Comparison of ENCODE assay signal across 15 cellular contexts in the genomic region with DNA sequence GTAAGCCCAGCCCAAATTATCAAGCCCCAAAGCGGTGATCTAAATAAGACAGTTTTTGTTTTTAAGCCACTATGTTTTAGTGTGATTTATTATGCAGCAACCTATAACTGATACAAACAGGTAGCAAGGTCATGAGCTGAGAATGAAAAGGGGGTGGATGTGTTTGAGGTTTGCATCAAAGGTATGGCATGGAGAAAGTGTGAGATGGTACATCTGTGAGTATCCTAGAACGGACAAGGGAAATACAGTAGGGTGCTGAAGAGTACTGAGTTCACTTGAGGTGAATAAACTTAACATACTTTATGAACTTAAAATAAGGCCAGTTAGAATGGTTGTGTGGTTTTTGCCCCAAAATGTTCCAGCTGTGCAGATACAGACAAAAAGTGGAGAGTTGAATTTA.
A peak's percentile ranks its signal among the peaks of the same experiment; 100 is the strongest.
DNase-seq lines count a peak whose midpoint lies in the region; ATAC-seq and TF ChIP-seq lines count a peak whose summit lies in the region.
"Had no signal": no experiment of that assay in that cellular context is flagged by ENCODE, and none has a peak within 500 bp of the region (broad histone marks: within the 10 kb centered on the region; RNA-seq: fewer than 3 reads in every experiment).

No MANE protein-coding gene starts in this region.

- H3K4me3 Mint-ChIP-seq in activated naive CD4-positive, alpha-beta T cell treated with anti-CD3 and anti-CD28 coated beads, Interleukin-2, amount 10 ng/mL, durations not matched to agents 7 days and 5 days: no peak overlapping the region
- peak overlapping the region in 2 of 4 donors; percentile 47 to 56 for H3K4me3 Mint-ChIP-seq in CD4-positive, CD25-positive, alpha-beta regulatory T cell
- H3K4me3 Mint-ChIP-seq in Calu3 (ENCODE audit: low read depth, unreplicated experiment): no peak overlapping the region
- no peak overlapping the region for H3K4me3 Mint-ChIP-seq in effector memory CD8-positive, alpha-beta T cell
- H3K4me3 Mint-ChIP-seq: HFFc6 had no signal

- CTCF ChIA-PET in activated naive CD4-positive, alpha-beta T cell treated with anti-CD3 and anti-CD28 coated beads, Interleukin-2, amount 10 ng/mL, durations not matched to agents 7 days and 5 days (lab: Charles Lee): interaction anchor here (0.6 kb wide), 1 partner anchor 30 kb away, joined by 3 read pairs; no protein-coding TSS in a partner anchor
- CTCF ChIA-PET in Calu3 (lab: Charles Lee): interaction anchor here (0.6 to 0.9 kb wide), 3 partner anchors 10 to 140 kb away, joined by 3 read pairs; no protein-coding TSS in a partner anchor

- ATAC-seq in activated naive CD4-positive, alpha-beta T cell treated with anti-CD3 and anti-CD28 coated beads, Interleukin-2, amount 50 U/mL, for 72 hours: no peak
- peak in 1 of 2 donors; percentile 36 for ATAC-seq in CD4-positive, CD25-positive, alpha-beta regulatory T cell (ENCODE audit: low read depth in 2 of 2)
- ATAC-seq in effector memory CD8-positive, alpha-beta T cell (replicated peaks): peak; percentile 89
- ATAC-seq: GM12878 had no signal

- peaks cover 7% of the 10 kb centered on the region for H3K4me1 ChIP-seq in CD4-positive, CD25-positive, alpha-beta regulatory T cell (ENCODE audit: control insufficient read depth, insufficient read depth, low read length, poor library complexity, severe bottlenecking)
- H3K4me1 ChIP-seq in osteoblast (ENCODE audit: insufficient read depth, low read length): no peaks in the 10 kb centered on the region
- H3K4me1 ChIP-seq: BLaER1 had no signal

- peaks cover 42% of the 10 kb centered on the region for H3K9me3 Mint-ChIP-seq in activated naive CD4-positive, alpha-beta T cell treated with anti-CD3 and anti-CD28 coated beads, Interleukin-2, amount 10 ng/mL, durations not matched to agents 7 days and 5 days
- H3K9me3 Mint-ChIP-seq in activated naive CD4-positive, alpha-beta T cell treated with anti-CD3 and anti-CD28 coated beads, Interleukin-2, amount 50 U/mL, for 72 hours: peaks cover 24 to 31% of the 10 kb centered on the region in 2 donors
- H3K9me3 Mint-ChIP-seq in CD4-positive, CD25-positive, alpha-beta regulatory T cell: peaks cover 0 to 7% (median 6%) of the 10 kb centered on the region in 7 donors
- peaks cover 10% of the 10 kb centered on the region for H3K9me3 Mint-ChIP-seq in Calu3 (ENCODE audit: low read depth, unreplicated experiment)
- H3K9me3 Mint-ChIP-seq in effector memory CD8-positive, alpha-beta T cell: peaks cover 4 to 17% of the 10 kb centered on the region in 2 donors
- H3K9me3 Mint-ChIP-seq: HFFc6 had no signal

- no peak for TF ChIP-seq POLR2A in erythroblast (IDR thresholded peaks at IDR 0.05; ENCODE audit: low read length)

- no peaks in the 10 kb centered on the region for H4K20me1 ChIP-seq in osteoblast (ENCODE audit: insufficient read depth, low read length)
- H4K20me1 ChIP-seq: BLaER1 had no signal

- peaks cover 4% of the 10 kb centered on the region for H3K36me3 ChIP-seq in CD4-positive, CD25-positive, alpha-beta regulatory T cell (ENCODE audit: control insufficient read depth, insufficient read depth, low read length)
- H3K36me3 ChIP-seq in osteoblast (ENCODE audit: insufficient read depth, low read length): no peaks in the 10 kb centered on the region
- H3K36me3 ChIP-seq: BLaER1 had no signal

- H2AFZ ChIP-seq in osteoblast (ENCODE audit: low read length): no peak overlapping the region

- H3K27ac Mint-ChIP-seq in activated naive CD4-positive, alpha-beta T cell treated with anti-CD3 and anti-CD28 coated beads, Interleukin-2, amount 10 ng/mL, durations not matched to agents 7 days and 5 days: peak overlapping the region; percentile 22
- H3K27ac Mint-ChIP-seq in activated naive CD4-positive, alpha-beta T cell treated with anti-CD3 and anti-CD28 coated beads, Interleukin-2, amount 50 U/mL, for 72 hours: no peak overlapping the region
- H3K27ac Mint-ChIP-seq in CD4-positive, CD25-positive, alpha-beta regulatory T cell: peak overlapping the region in 2 of 3 donors; percentile 51 to 88
- peak overlapping the region; percentile 25 for H3K27ac Mint-ChIP-seq in Calu3 (ENCODE audit: unreplicated experiment)
- H3K27ac Mint-ChIP-seq in effector memory CD8-positive, alpha-beta T cell: no peak overlapping the region
- H3K27ac Mint-ChIP-seq: HFFc6 had no signal

- H3K27me3 ChIP-seq in CD4-positive, CD25-positive, alpha-beta regulatory T cell (ENCODE audit: control insufficient read depth, insufficient read depth, low read length): no peaks in the 10 kb centered on the region
- no peaks in the 10 kb centered on the region for H3K27me3 ChIP-seq in osteoblast (ENCODE audit: insufficient read depth, low read length)
- H3K27me3 ChIP-seq: BLaER1 had no signal

- no TSS peak for BruUV-seq in Calu3 (replicated peaks; lab: Mats Ljungman, UMichigan)

- DNase-seq in activated naive CD4-positive, alpha-beta T cell treated with anti-CD3 and anti-CD28 coated beads, Interleukin-2, amount 10 ng/mL, durations not matched to agents 7 days and 5 days: no peak
- no peak for DNase-seq in activated naive CD4-positive, alpha-beta T cell treated with anti-CD3 and anti-CD28 coated beads, Interleukin-2, amount 50 U/mL, for 72 hours (ENCODE audit: low spot score in 2 of 2)
- no peak for DNase-seq in CD4-positive, CD25-positive, alpha-beta regulatory T cell
- no peak for DNase-seq in Calu3
- no peak for DNase-seq in effector memory CD8-positive, alpha-beta T cell
- DNase-seq in erythroblast (lab: John Stamatoyannopoulos, UW): no peak
- no peak for DNase-seq in activated CD4-positive, alpha-beta T cell treated with anti-CD3 and anti-CD28 coated beads for 48 hours
- no peak for DNase-seq in osteoblast (ENCODE audit: insufficient read length, low spot score, missing footprints)
- DNase-seq: 8988T, AML-193, COR-L47, HCEC 1CT, HFFc6 had no signal

- H3K27ac ChIP-seq in CD4-positive, CD25-positive, alpha-beta regulatory T cell (ENCODE audit: insufficient read depth, low read length, poor library complexity, severe bottlenecking): peak overlapping the region; percentile 49
- no peak overlapping the region for H3K27ac ChIP-seq in osteoblast (ENCODE audit: low read depth, low read length)
- H3K27ac ChIP-seq: BLaER1 had no signal

- H3K27me3 Mint-ChIP-seq in activated naive CD4-positive, alpha-beta T cell treated with anti-CD3 and anti-CD28 coated beads, Interleukin-2, amount 10 ng/mL, durations not matched to agents 7 days and 5 days: no peaks in the 10 kb centered on the region
- no peaks in the 10 kb centered on the region for H3K27me3 Mint-ChIP-seq in CD4-positive, CD25-positive, alpha-beta regulatory T cell
- no peaks in the 10 kb centered on the region for H3K27me3 Mint-ChIP-seq in Calu3 (ENCODE audit: unreplicated experiment)
- H3K27me3 Mint-ChIP-seq in effector memory CD8-positive, alpha-beta T cell: no peaks in the 10 kb centered on the region

- H3K9me3 ChIP-seq in CD4-positive, CD25-positive, alpha-beta regulatory T cell (ENCODE audit: control insufficient read depth in 2 of 2, low read length in 2 of 2): no peaks in the 10 kb centered on the region
- H3K9me3 ChIP-seq in osteoblast (ENCODE audit: low read depth, low read length): no peaks in the 10 kb centered on the region
- H3K9me3 ChIP-seq: BLaER1 had no signal

- intact Hi-C loops in Calu3 (cut with micrococcal nuclease; ENCODE audit: unreplicated experiment): loop anchor here (1.0 kb wide), 1 partner anchor 42 kb away; no protein-coding TSS in a partner anchor

- peak overlapping the region; percentile 66 for H3K4me3 ChIP-seq in CD4-positive, CD25-positive, alpha-beta regulatory T cell (ENCODE audit: low read depth, low read length)
- no peak overlapping the region for H3K4me3 ChIP-seq in osteoblast (ENCODE audit: insufficient read depth, low read length)
- H3K4me3 ChIP-seq: BLaER1, GM12878 had no signal

- no peak for TF ChIP-seq CTCF in Calu3 (IDR thresholded peaks at IDR 0.05; ENCODE audit: unreplicated experiment)
- no peak for TF ChIP-seq CTCF in osteoblast (IDR thresholded peaks at IDR 0.05; ENCODE audit: extremely low read depth, low read depth, low read length)

- H3K4me1 Mint-ChIP-seq in activated naive CD4-positive, alpha-beta T cell treated with anti-CD3 and anti-CD28 coated beads, Interleukin-2, amount 10 ng/mL, durations not matched to agents 7 days and 5 days: peaks cover 40% of the 10 kb centered on the region
- peaks cover 28 to 63% (median 45%) of the 10 kb centered on the region in 4 donors for H3K4me1 Mint-ChIP-seq in CD4-positive, CD25-positive, alpha-beta regulatory T cell
- H3K4me1 Mint-ChIP-seq in Calu3 (ENCODE audit: low read depth, unreplicated experiment): peaks cover 13% of the 10 kb centered on the region
- peaks cover 16 to 29% of the 10 kb centered on the region in 2 donors for H3K4me1 Mint-ChIP-seq in effector memory CD8-positive, alpha-beta T cell (ENCODE audit: low read depth in 2 of 2)

- no peak overlapping the region for H3K4me2 ChIP-seq in osteoblast (ENCODE audit: insufficient read depth, low read length)
- H3K4me2 ChIP-seq: BLaER1 had no signal

- no peaks in the 10 kb centered on the region for H3K79me2 ChIP-seq in osteoblast (ENCODE audit: insufficient read depth, low read length)

- H3K36me3 Mint-ChIP-seq in activated naive CD4-positive, alpha-beta T cell treated with anti-CD3 and anti-CD28 coated beads, Interleukin-2, amount 10 ng/mL, durations not matched to agents 7 days and 5 days: peaks cover 50% of the 10 kb centered on the region
- H3K36me3 Mint-ChIP-seq in activated naive CD4-positive, alpha-beta T cell treated with anti-CD3 and anti-CD28 coated beads, Interleukin-2, amount 50 U/mL, for 72 hours: peaks cover 17 to 25% of the 10 kb centered on the region in 2 donors
- H3K36me3 Mint-ChIP-seq in CD4-positive, CD25-positive, alpha-beta regulatory T cell: peaks cover 53% of the 10 kb centered on the region
- H3K36me3 Mint-ChIP-seq in Calu3 (ENCODE audit: insufficient read depth, unreplicated experiment): no peaks in the 10 kb centered on the region
- H3K36me3 Mint-ChIP-seq in effector memory CD8-positive, alpha-beta T cell (ENCODE audit: insufficient read depth): no peaks in the 10 kb centered on the region

Comparison
In these comparisons a context has a peak if more than half of its experiments do, and no peak if none do; other contexts are left out.
1. H3K27ac Mint-ChIP-seq: peak in activated naive CD4-positive, alpha-beta T cell treated with anti-CD3 and anti-CD28 coated beads, Interleukin-2, amount 10 ng/mL, durations not matched to agents 7 days and 5 days (single experiment), CD4-positive, CD25-positive, alpha-beta regulatory T cell (2 of 3) and Calu3 (single experiment); none in activated naive CD4-positive, alpha-beta T cell treated with anti-CD3 and anti-CD28 coated beads, Interleukin-2, amount 50 U/mL, for 72 hours (0 of 2) and effector memory CD8-positive, alpha-beta T cell (0 of 2).